19 cellular contexts compared by ENCODE assay signal in genomic region chr2:150465703-150466569, GRCh38. TPM values are rescaled to one million over a fixed set of nuclear protein-coding genes. Genes with fewer than 3 reads are reported as not detected.
DNase-seq lines count a peak whose midpoint lies in the region; ATAC-seq and TF ChIP-seq lines count a peak whose summit lies in the region.
"Had no signal": no experiment of that assay in that cellular context is flagged by ENCODE, and none has a peak within 500 bp of the region (broad histone marks: within the 10 kb centered on the region; RNA-seq: fewer than 3 reads in every experiment).

No MANE protein-coding gene starts in this region.

- H3K9me3 ChIP-seq in SJSA1 (replicated peaks) (no peaks in the 10 kb centered on the region), esophagus squamous epithelium (no peaks in the 10 kb centered on the region)
- H3K9me3 ChIP-seq: HAP-1, lower lobe of right lung, right lobe of liver had no signal

- CTCF ChIA-PET in Calu3 (lab: Charles Lee), result interaction anchor here (0.7 kb wide), 1 partner anchor 323 kb away, joined by 4 read pairs; no protein-coding TSS in a partner anchor

- DNase-seq in Calu3, result no peak
- DNase-seq in SJSA1 (ENCODE audit: low read depth in 1 of 2, low spot score in 2 of 2), result peak in 1 of 2 experiments; percentile 17
- DNase-seq in esophagus squamous epithelium (lab: John Stamatoyannopoulos, UW), result no peak
- peak; percentile 13 for DNase-seq in renal cortical epithelial cell (ENCODE audit: low read depth)
- DNase-seq in NCI-H524 treated with DMSO at 0.1 percent for 48 hours (lab: John Stamatoyannopoulos, UW), result no peak
- no peak for DNase-seq in NCI-H526 treated with DMSO at 0.1 percent for 48 hours (lab: John Stamatoyannopoulos, UW)
- DNase-seq in Ammon's horn (ENCODE audit: low spot score), result no peak
- DNase-seq: activated CD8-positive, alpha-beta memory T cell treated with anti-CD3 and anti-CD28 coated beads, Interleukin-2, amount 50 U/mL, for 48 hours; activated naive CD4-positive, alpha-beta T cell treated with anti-CD3 and anti-CD28 coated beads, Interleukin-2, amount 10 ng/mL, durations not matched to agents 7 days and 5 days; caudate nucleus; lower lobe of right lung; NCI-H146; NCI-H524; right lobe of liver had no signal

- H3K4me1 ChIP-seq in SJSA1 (replicated peaks) (peaks cover 44% of the 10 kb centered on the region), esophagus squamous epithelium (peaks cover 0 to 48% (median 25%) of the 10 kb centered on the region in 3 donors)
- H3K4me1 ChIP-seq: right lobe of liver had no signal

- no peaks in the 10 kb centered on the region for H3K27me3 ChIP-seq in SJSA1 (replicated peaks)
- no peaks in the 10 kb centered on the region for H3K27me3 ChIP-seq in esophagus squamous epithelium
- H3K27me3 ChIP-seq: right lobe of liver had no signal

- H3K4me1 Mint-ChIP-seq in Calu3 (ENCODE audit: low read depth, unreplicated experiment), result peaks cover 42% of the 10 kb centered on the region
- H3K4me1 Mint-ChIP-seq: activated naive CD4-positive, alpha-beta T cell treated with anti-CD3 and anti-CD28 coated beads, Interleukin-2, amount 10 ng/mL, durations not matched to agents 7 days and 5 days; stimulated activated memory B cell treated with anti-CD40 and anti-IgM and Interleukin-4, amounts not matched to agents 10 μg/mL and 1 μg/mL and 100 μg/mL, for 72 hours had no signal

- no peak for TF ChIP-seq CTCF in Calu3 (IDR thresholded peaks at IDR 0.05; ENCODE audit: unreplicated experiment)
- no peak for TF ChIP-seq CTCF in esophagus squamous epithelium (IDR thresholded peaks at IDR 0.05)

- peak overlapping the region; percentile 21 for H3K27ac Mint-ChIP-seq in Calu3 (ENCODE audit: unreplicated experiment)
- H3K27ac Mint-ChIP-seq: activated naive CD4-positive, alpha-beta T cell treated with anti-CD3 and anti-CD28 coated beads, Interleukin-2, amount 10 ng/mL, durations not matched to agents 7 days and 5 days; stimulated activated memory B cell treated with anti-CD40 and anti-IgM and Interleukin-4, amounts not matched to agents 10 μg/mL and 1 μg/mL and 100 μg/mL, for 72 hours had no signal

- H3K27me3 Mint-ChIP-seq in Calu3 (ENCODE audit: unreplicated experiment), result no peaks in the 10 kb centered on the region
- H3K27me3 Mint-ChIP-seq: activated naive CD4-positive, alpha-beta T cell treated with anti-CD3 and anti-CD28 coated beads, Interleukin-2, amount 10 ng/mL, durations not matched to agents 7 days and 5 days; stimulated activated memory B cell treated with anti-CD40 and anti-IgM and Interleukin-4, amounts not matched to agents 10 μg/mL and 1 μg/mL and 100 μg/mL, for 72 hours had no signal

- peaks cover 39% of the 10 kb centered on the region for H3K36me3 ChIP-seq in SJSA1
- peaks cover 0 to 28% (median 4%) of the 10 kb centered on the region in 3 donors for H3K36me3 ChIP-seq in esophagus squamous epithelium

- H3K4me3 ChIP-seq in SJSA1 (no peak overlapping the region), esophagus squamous epithelium (no peak overlapping the region)
- H3K4me3 ChIP-seq: HAP-1, lower lobe of right lung, right lobe of liver had no signal

- H3K4me3 Mint-ChIP-seq in Calu3 (ENCODE audit: low read depth, unreplicated experiment), result no peak overlapping the region
- H3K4me3 Mint-ChIP-seq: activated naive CD4-positive, alpha-beta T cell treated with anti-CD3 and anti-CD28 coated beads, Interleukin-2, amount 10 ng/mL, durations not matched to agents 7 days and 5 days; stimulated activated memory B cell treated with anti-CD40 and anti-IgM and Interleukin-4, amounts not matched to agents 10 μg/mL and 1 μg/mL and 100 μg/mL, for 72 hours had no signal

- H3K27ac ChIP-seq in SJSA1, result peak overlapping the region; percentile 12; the same call in 1 of the 2 replicates
- H3K27ac ChIP-seq in esophagus squamous epithelium, result peak overlapping the region in 3 of 4 donors; percentile 33 to 73 (median 69)
- H3K27ac ChIP-seq: HL-60, lower lobe of right lung had no signal

- peaks cover 52% of the 10 kb centered on the region for H3K36me3 Mint-ChIP-seq in Calu3 (ENCODE audit: insufficient read depth, unreplicated experiment)
- H3K36me3 Mint-ChIP-seq: activated naive CD4-positive, alpha-beta T cell treated with anti-CD3 and anti-CD28 coated beads, Interleukin-2, amount 10 ng/mL, durations not matched to agents 7 days and 5 days; stimulated activated memory B cell treated with anti-CD40 and anti-IgM and Interleukin-4, amounts not matched to agents 10 μg/mL and 1 μg/mL and 100 μg/mL, for 72 hours had no signal

- H3K9me3 Mint-ChIP-seq in Calu3 (ENCODE audit: low read depth, unreplicated experiment), result no peaks in the 10 kb centered on the region
- H3K9me3 Mint-ChIP-seq: activated naive CD4-positive, alpha-beta T cell treated with anti-CD3 and anti-CD28 coated beads, Interleukin-2, amount 10 ng/mL, durations not matched to agents 7 days and 5 days; stimulated activated memory B cell treated with anti-CD40 and anti-IgM and Interleukin-4, amounts not matched to agents 10 μg/mL and 1 μg/mL and 100 μg/mL, for 72 hours had no signal

- intact Hi-C loops in Calu3 (cut with micrococcal nuclease; ENCODE audit: unreplicated experiment), result no loop called here
- intact Hi-C loops in esophagus squamous epithelium (cut with DNase I), result no loop called here

- BruUV-seq in Calu3 (replicated peaks; lab: Mats Ljungman, UMichigan), result no TSS peak

- no peak for ATAC-seq in HG03457 (IDR thresholded peaks at IDR 0.05; ENCODE audit: unreplicated experiment)
- ATAC-seq: lower lobe of right lung; stimulated activated memory B cell treated with anti-CD40 and anti-IgM and Interleukin-4, amounts not matched to agents 10 μg/mL and 1 μg/mL and 100 μg/mL, for 72 hours had no signal

- no peak for TF ChIP-seq POLR2A in esophagus squamous epithelium (IDR thresholded peaks at IDR 0.05)

- 83 to 92% methylated on average over 4 of the region's 4 CpGs for WGBS in esophagus squamous epithelium, 2 donors

RNA-seq across cellular contexts. Expression of gene RND3, which starts 21.5 kb away (rescaled TPM):
- total RNA-seq in Calu3 (2022) (118 and 143 TPM in 2 replicates), esophagus squamous epithelium (100 to 1,000 TPM in 1 of 4 donors, 10 to 100 TPM in 3; 67.3 to 163 (median 97.1) TPM), renal cortical epithelial cell (208 and 316 TPM in 2 replicates)
- total RNA-seq in SJSA1 (2014; rRNA removed; shearing (Covaris generic)), result 170 and 178 TPM in 2 replicates
- total RNA-seq: T-helper 2 cell treated with Interferon-gamma antibody and Interleukin-4, amounts not matched to agents 100 ng/mL and 5 ng/mL, for 36 hours had no signal
